Comparison of ENCODE assay signal across 8 cellular contexts in the genomic region with DNA sequence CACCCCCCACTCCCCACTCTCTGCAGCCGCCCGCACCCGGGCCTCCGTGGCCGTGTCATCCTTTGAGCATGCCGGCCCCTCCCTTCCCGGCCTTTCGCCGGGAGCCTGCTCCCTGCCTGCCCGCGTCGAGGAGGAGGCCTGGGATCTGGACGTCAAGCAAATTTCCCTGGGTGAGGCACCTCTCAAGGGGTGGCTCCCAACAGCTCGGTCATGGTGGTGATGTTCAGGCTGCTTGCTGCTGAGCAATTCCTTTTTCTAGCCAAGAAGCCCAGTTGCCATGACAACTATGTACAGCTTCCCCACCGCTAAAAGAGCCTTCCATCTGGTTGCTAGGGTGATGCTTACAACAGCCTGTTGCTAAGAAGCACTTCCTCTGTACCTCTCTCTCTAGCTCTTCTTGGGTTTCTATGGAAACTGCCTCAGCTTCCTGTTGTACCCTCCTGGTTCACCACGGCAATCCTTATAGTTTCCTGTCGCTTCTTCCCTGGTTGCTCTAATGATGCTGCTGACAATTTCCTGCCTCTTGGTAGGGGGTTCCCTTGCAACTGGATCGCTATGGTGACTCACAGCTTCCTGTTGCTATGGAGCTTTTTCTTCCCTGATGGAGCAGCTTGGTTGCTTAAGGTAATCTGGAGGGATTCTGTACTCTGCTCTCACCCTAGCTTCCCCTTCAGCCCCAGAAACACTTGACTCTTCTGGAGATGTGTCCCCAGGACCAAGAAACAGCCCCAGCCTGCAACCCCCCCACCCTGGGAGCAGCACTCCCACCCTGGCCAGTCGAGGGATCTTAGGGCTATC. TPM values are rescaled to one million over a fixed set of nuclear protein-coding genes. Genes with fewer than 3 reads are reported as not detected.
DNase-seq lines count a peak whose midpoint lies in the region; ATAC-seq, FAIRE-seq and TF ChIP-seq lines count a peak whose summit lies in the region.

No MANE protein-coding gene starts in this region.

- POLR2A ChIA-PET in CD4-positive, alpha-beta memory T cell (lab: Charles Lee; ENCODE audit: partially characterized antibody), result interaction anchor here (0.6 to 4.2 kb wide), 9 partner anchors 10 to 72 kb away, joined by 3 to 57 read pairs (median 5); partner anchors contain the start of genes ARHGEF40, NDRG2, TMEM253 and ZNF219
- POLR2A ChIA-PET in activated CD8-positive, alpha-beta T cell treated with anti-CD3 and anti-CD28 coated beads, Interleukin-2, amount 10 ng/mL, durations not matched to agents 7 days and 5 days (lab: Charles Lee), result interaction anchor here (1.0 to 1.1 kb wide), 2 partner anchors 16 kb away, joined by 3 to 11 read pairs; no protein-coding TSS in a partner anchor

- no peaks in the 10 kb centered on the region for H3K36me3 ChIP-seq in CD4-positive, alpha-beta memory T cell (ENCODE audit: insufficient read depth, low read length)

- intact Hi-C loops in CD4-positive, alpha-beta memory T cell (cut with micrococcal nuclease), result loop anchor here (1.0 kb wide), 3 partner anchors 16 to 182 kb away; partner anchors contain the start of gene HNRNPC

- peak overlapping the region; percentile 93 for H3K27ac ChIP-seq in CD4-positive, alpha-beta memory T cell (ENCODE audit: low read depth, low read length)

- H3K4me1 ChIP-seq in CD4-positive, alpha-beta memory T cell (ENCODE audit: insufficient read depth, low read length), result peaks cover 18% of the 10 kb centered on the region

- DNase-seq in CD4-positive, alpha-beta memory T cell, result peak; percentile 90 to 98 (median 97)
- peak; percentile 54 to 74 for DNase-seq in NCI-H2081 (lab: John Stamatoyannopoulos, UW)
- peak; percentile 84 for DNase-seq in activated CD8-positive, alpha-beta T cell treated with anti-CD3 and anti-CD28 coated beads, Interleukin-2, amount 10 ng/mL, durations not matched to agents 7 days and 5 days
- DNase-seq in fibroblast of gingiva (ENCODE audit: low read depth), result peak; percentile 92
- no peak for DNase-seq in nephron progenitor cell
- DNase-seq in GM12892 (ENCODE audit: insufficient read length), result no peak
- DNase-seq in HuH-7 (ENCODE audit: low spot score), result no peak

- H3K4me3 Mint-ChIP-seq in CD4-positive, alpha-beta memory T cell, result peak overlapping the region; percentile 25 to 79 (median 69)
- H3K4me3 Mint-ChIP-seq in activated CD8-positive, alpha-beta T cell treated with anti-CD3 and anti-CD28 coated beads, Interleukin-2, amount 10 ng/mL, durations not matched to agents 7 days and 5 days, result no peak overlapping the region
- H3K4me3 Mint-ChIP-seq in nephron progenitor cell, result no peak overlapping the region

- no peak for FAIRE-seq in GM12892 (lab: Jason Lieb, UNC)

- peaks cover 0 to 3% (median 0%) of the 10 kb centered on the region in 8 donors for H3K9me3 Mint-ChIP-seq in CD4-positive, alpha-beta memory T cell
- H3K9me3 Mint-ChIP-seq in activated CD8-positive, alpha-beta T cell treated with anti-CD3 and anti-CD28 coated beads, Interleukin-2, amount 10 ng/mL, durations not matched to agents 7 days and 5 days (ENCODE audit: insufficient read depth), result no peaks in the 10 kb centered on the region
- no peaks in the 10 kb centered on the region for H3K9me3 Mint-ChIP-seq in nephron progenitor cell

- TF ChIP-seq CTCF in nephron progenitor cell (IDR thresholded peaks at IDR 0.05), result no peak

- H3K27me3 Mint-ChIP-seq in CD4-positive, alpha-beta memory T cell, result peaks cover 0 to 1% of the 10 kb centered on the region in 2 donors
- H3K27me3 Mint-ChIP-seq in activated CD8-positive, alpha-beta T cell treated with anti-CD3 and anti-CD28 coated beads, Interleukin-2, amount 10 ng/mL, durations not matched to agents 7 days and 5 days (ENCODE audit: low read depth), result no peaks in the 10 kb centered on the region
- H3K27me3 Mint-ChIP-seq in nephron progenitor cell (ENCODE audit: low read depth, poor library complexity), result peaks cover 6% of the 10 kb centered on the region

- no peak for TF ChIP-seq POLR2A in GM12892 (IDR thresholded peaks at IDR 0.05; ENCODE audit: low read depth, low read length)

- peak overlapping the region; percentile 93 to 100 (median 99) for H3K27ac Mint-ChIP-seq in CD4-positive, alpha-beta memory T cell
- peak overlapping the region; percentile 67 for H3K27ac Mint-ChIP-seq in activated CD8-positive, alpha-beta T cell treated with anti-CD3 and anti-CD28 coated beads, Interleukin-2, amount 10 ng/mL, durations not matched to agents 7 days and 5 days
- H3K27ac Mint-ChIP-seq in nephron progenitor cell, result peak overlapping the region; percentile 89

- H3K4me1 Mint-ChIP-seq in CD4-positive, alpha-beta memory T cell, result peaks cover 21 to 42% (median 31%) of the 10 kb centered on the region in 4 donors
- H3K4me1 Mint-ChIP-seq in activated CD8-positive, alpha-beta T cell treated with anti-CD3 and anti-CD28 coated beads, Interleukin-2, amount 10 ng/mL, durations not matched to agents 7 days and 5 days (ENCODE audit: low read depth), result peaks cover 30% of the 10 kb centered on the region
- H3K4me1 Mint-ChIP-seq in nephron progenitor cell, result peaks cover 30% of the 10 kb centered on the region

- H3K36me3 Mint-ChIP-seq in CD4-positive, alpha-beta memory T cell, result peaks cover 0 to 3% of the 10 kb centered on the region in 2 donors
- H3K36me3 Mint-ChIP-seq in activated CD8-positive, alpha-beta T cell treated with anti-CD3 and anti-CD28 coated beads, Interleukin-2, amount 10 ng/mL, durations not matched to agents 7 days and 5 days (ENCODE audit: low read depth), result no peaks in the 10 kb centered on the region
- H3K36me3 Mint-ChIP-seq in nephron progenitor cell (ENCODE audit: low read depth), result peaks cover 69% of the 10 kb centered on the region

- no peaks in the 10 kb centered on the region for H3K9me3 ChIP-seq in CD4-positive, alpha-beta memory T cell (ENCODE audit: control insufficient read depth in 1 of 2, low read length in 2 of 2)

- H3K27me3 ChIP-seq in CD4-positive, alpha-beta memory T cell (ENCODE audit: insufficient read depth, low read length), result no peaks in the 10 kb centered on the region

- H3K4me3 ChIP-seq in CD4-positive, alpha-beta memory T cell (ENCODE audit: low read length in 2 of 2), result no peak overlapping the region

- CTCF ChIA-PET in CD4-positive, alpha-beta memory T cell (lab: Charles Lee; ENCODE audit: partially characterized antibody), result interaction anchor here (0.6 to 4.4 kb wide), 10 partner anchors 10 to 112 kb away, joined by 3 to 80 read pairs (median 4); partner anchors contain the start of gene ARHGEF40
- CTCF ChIA-PET in activated CD8-positive, alpha-beta T cell treated with anti-CD3 and anti-CD28 coated beads, Interleukin-2, amount 10 ng/mL, durations not matched to agents 7 days and 5 days (lab: Charles Lee), result interaction anchor here (1.1 to 5.8 kb wide), 7 partner anchors 8 to 116 kb away, joined by 3 to 117 read pairs (median 24); partner anchors contain the start of genes ARHGEF40 and TMEM253

- peak; percentile 50 for ATAC-seq in GM21619 (IDR thresholded peaks at IDR 0.05; ENCODE audit: unreplicated experiment)
- peak; percentile 84 for ATAC-seq in activated CD8-positive, alpha-beta T cell treated with anti-CD3 and anti-CD28 coated beads, Interleukin-2, amount 10 ng/mL, durations not matched to agents 7 days and 5 days

RNA-seq across cellular contexts. Expression of gene ZNF219, which starts 11.0 kb away (rescaled TPM):
- 1 to 10 TPM; 7.6 to 8.0 TPM for total RNA-seq in CD4-positive, alpha-beta memory T cell
- 1 to 10 TPM in 1 of 2 donors, under 1 TPM in 1; 0.80 to 3.0 TPM for polyA plus RNA-seq in CD4-positive, alpha-beta memory T cell
- total RNA-seq in activated CD8-positive, alpha-beta T cell treated with anti-CD3 and anti-CD28 coated beads, Interleukin-2, amount 10 ng/mL, durations not matched to agents 7 days and 5 days, result 1 to 10 TPM; 2.8 to 3.1 TPM
- 0.66 TPM for polyA plus RNA-seq in GM12892 (2012; ENCODE audit: missing spikeins)

RNA-seq across cellular contexts. Expression of gene TMEM253, which starts 13.4 kb away (rescaled TPM):
- total RNA-seq in CD4-positive, alpha-beta memory T cell, result not detected
- polyA plus RNA-seq in CD4-positive, alpha-beta memory T cell, result not detected
- not detected for total RNA-seq in activated CD8-positive, alpha-beta T cell treated with anti-CD3 and anti-CD28 coated beads, Interleukin-2, amount 10 ng/mL, durations not matched to agents 7 days and 5 days
- not detected for polyA plus RNA-seq in GM12892 (2012; ENCODE audit: missing spikeins)

RNA-seq across cellular contexts. Expression of gene ARHGEF40, which starts 17.4 kb away (rescaled TPM):
- under 1 TPM; 0.42 to 0.49 TPM for total RNA-seq in CD4-positive, alpha-beta memory T cell
- polyA plus RNA-seq in CD4-positive, alpha-beta memory T cell, result under 1 TPM; 0.52 to 0.66 TPM
- under 1 TPM; 0.53 to 0.83 TPM for total RNA-seq in activated CD8-positive, alpha-beta T cell treated with anti-CD3 and anti-CD28 coated beads, Interleukin-2, amount 10 ng/mL, durations not matched to agents 7 days and 5 days
- 0.15 TPM for polyA plus RNA-seq in GM12892 (2012; ENCODE audit: missing spikeins)

RNA-seq across cellular contexts. Expression of gene RNASE8, which starts 29.9 kb away (rescaled TPM):
- not detected for total RNA-seq in CD4-positive, alpha-beta memory T cell
- not detected for polyA plus RNA-seq in CD4-positive, alpha-beta memory T cell
- total RNA-seq in activated CD8-positive, alpha-beta T cell treated with anti-CD3 and anti-CD28 coated beads, Interleukin-2, amount 10 ng/mL, durations not matched to agents 7 days and 5 days, result not detected
- not detected for polyA plus RNA-seq in GM12892 (2012; ENCODE audit: missing spikeins)

RNA-seq across cellular contexts. Expression of gene RNASE7, which starts 45.3 kb away (rescaled TPM):
- not detected for total RNA-seq in CD4-positive, alpha-beta memory T cell
- not detected for polyA plus RNA-seq in CD4-positive, alpha-beta memory T cell
- not detected for total RNA-seq in activated CD8-positive, alpha-beta T cell treated with anti-CD3 and anti-CD28 coated beads, Interleukin-2, amount 10 ng/mL, durations not matched to agents 7 days and 5 days
- polyA plus RNA-seq in GM12892 (2012; ENCODE audit: missing spikeins), result not detected

Comparison
In these comparisons a context has a peak if more than half of its experiments do, and no peak if none do; other contexts are left out.
1. DNase-seq: peak in CD4-positive, alpha-beta memory T cell (5 of 5), NCI-H2081 (2 of 2), activated CD8-positive, alpha-beta T cell treated with anti-CD3 and anti-CD28 coated beads, Interleukin-2, amount 10 ng/mL, durations not matched to agents 7 days and 5 days (single experiment) and fibroblast of gingiva (single experiment); none in nephron progenitor cell (single experiment), GM12892 (single experiment) and HuH-7 (single experiment).
2. H3K4me3 Mint-ChIP-seq: peak in CD4-positive, alpha-beta memory T cell (8 of 8); none in activated CD8-positive, alpha-beta T cell treated with anti-CD3 and anti-CD28 coated beads, Interleukin-2, amount 10 ng/mL, durations not matched to agents 7 days and 5 days (single experiment) and nephron progenitor cell (single experiment).
3. Peak in every context shown above with its lines, with median percentiles within 50 percentile points of each other: H3K27ac Mint-ChIP-seq.